In the genomic region with DNA sequence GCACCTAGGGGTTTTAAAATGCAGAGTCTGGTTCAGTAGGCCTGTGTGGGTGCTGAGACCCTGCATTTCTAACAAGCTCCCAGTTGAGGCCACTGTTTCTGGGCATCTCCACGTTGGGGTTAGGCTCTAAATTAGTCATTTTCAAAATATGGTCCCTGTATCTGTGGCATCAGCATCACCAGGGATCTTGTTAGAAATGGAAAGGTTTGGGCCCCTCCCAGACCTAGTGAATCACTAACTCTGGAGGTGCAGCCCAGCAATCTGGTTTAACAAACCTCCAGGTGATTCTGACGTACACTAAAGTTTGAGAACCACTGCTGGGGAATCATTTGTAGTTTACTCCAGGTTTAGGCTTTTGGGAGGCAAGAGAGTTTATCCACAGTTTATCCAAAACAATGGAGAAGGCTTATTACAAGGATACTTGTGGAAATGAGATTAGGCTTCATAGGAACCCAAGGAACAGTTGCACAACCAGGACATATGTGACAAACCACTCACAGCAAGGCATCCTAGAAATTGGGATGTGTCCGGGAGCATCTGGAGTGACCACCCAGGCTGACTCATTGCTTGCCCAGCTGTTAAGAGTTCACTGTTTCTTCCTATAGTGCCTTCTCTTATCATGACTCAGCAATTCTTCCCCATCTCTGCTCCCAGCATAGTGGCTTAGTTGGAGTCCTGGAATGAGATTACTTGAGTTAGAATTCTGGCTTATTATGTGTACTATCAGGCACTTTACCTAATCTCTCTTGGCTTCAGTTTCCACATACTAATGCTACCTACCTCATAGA, we compare ENCODE assay signal across 13 cellular contexts.
DNase-seq lines count a peak whose midpoint lies in the region.
"Had no signal": no experiment of that assay in that cellular context is flagged by ENCODE, and none has a peak within 500 bp of the region (broad histone marks: within the 10 kb centered on the region; RNA-seq: fewer than 3 reads in every experiment).

No MANE protein-coding gene starts in this region.

- no peak overlapping the region for H2AFZ ChIP-seq in mesenchymal stem cell (ENCODE audit: low read depth, low read length)

- no peak overlapping the region for H3K27ac ChIP-seq in mesenchymal stem cell (ENCODE audit: low read length, poor library complexity, severe bottlenecking)
- H3K27ac ChIP-seq: prostate gland had no signal

- peak overlapping the region in 1 of 2 experiments; percentile 1 for H3K18ac ChIP-seq in mesenchymal stem cell (ENCODE audit: low read depth in 1 of 2, low read length in 2 of 2)

- H2BK120ac ChIP-seq in mesenchymal stem cell (ENCODE audit: low read depth, low read length) = no peak overlapping the region

- H3K4ac ChIP-seq in mesenchymal stem cell (ENCODE audit: low read depth in 1 of 2, low read length in 2 of 2) = no peak overlapping the region

- no peak overlapping the region for H2BK5ac ChIP-seq in mesenchymal stem cell (ENCODE audit: low read depth, low read length, poor library complexity, severe bottlenecking)

- peak overlapping the region in 1 of 2 experiments; percentile 17 for H3K4me3 ChIP-seq in mesenchymal stem cell (ENCODE audit: insufficient read depth in 1 of 2, low read depth in 1 of 2, low read length in 2 of 2)
- H3K4me3 ChIP-seq: prostate gland had no signal

- no peak overlapping the region for H2AK5ac ChIP-seq in mesenchymal stem cell (ENCODE audit: low read length, severe bottlenecking)

- H3K4me1 ChIP-seq in mesenchymal stem cell (ENCODE audit: control insufficient read depth, insufficient read depth, low read depth, low read length) = no peaks in the 10 kb centered on the region
- H3K4me1 ChIP-seq: prostate gland had no signal

- peak overlapping the region; percentile 44 for H3K9ac ChIP-seq in mesenchymal stem cell (ENCODE audit: low read length)

- DNase-seq in COLO829 (ENCODE audit: low spot score) (peak; percentile 11), NCI-H69 (lab: John Stamatoyannopoulos, UW) (peak; percentile 50), epidermal melanocyte (ENCODE audit: insufficient read length, low spot score) (peak; percentile 63), mesenchymal stem cell (peak; percentile 80), NCI-H748 (lab: John Stamatoyannopoulos, UW; ENCODE audit: unreplicated experiment) (no peak), Ammon's horn (ENCODE audit: low spot score) (no peak), GM19238 (ENCODE audit: insufficient read length, low spot score) (no peak), NCI-H526 treated with DMSO at 0.1 percent for 48 hours (lab: John Stamatoyannopoulos, UW) (no peak)
- DNase-seq: activated CD4-positive, alpha-beta T cell treated with anti-CD3 and anti-CD28 coated beads, Interleukin-2, amount 50 U/mL, for 4 hours; CD4-positive, alpha-beta memory T cell; Kasumi-1; NCI-H2227 treated with DMSO at 0.1 percent for 48 hours had no signal

- H4K8ac ChIP-seq in mesenchymal stem cell (ENCODE audit: low read length) = no peak overlapping the region

- H3K14ac ChIP-seq in mesenchymal stem cell (ENCODE audit: low read length in 2 of 2) = no peak overlapping the region

- no peaks in the 10 kb centered on the region for H3K79me1 ChIP-seq in mesenchymal stem cell (replicated peaks; ENCODE audit: low read length, poor library complexity, severe bottlenecking)

- H3K9me3 ChIP-seq in mesenchymal stem cell (ENCODE audit: control insufficient read depth, low read length) = no peaks in the 10 kb centered on the region
- H3K9me3 ChIP-seq: prostate gland had no signal

- H2BK12ac ChIP-seq in mesenchymal stem cell (ENCODE audit: low read length in 2 of 2) = peak overlapping the region in 1 of 2 experiments; percentile 77

- H3K23ac ChIP-seq in mesenchymal stem cell (ENCODE audit: low read length in 2 of 2) = no peak overlapping the region

- H3K27me3 ChIP-seq in mesenchymal stem cell (ENCODE audit: control insufficient read depth in 1 of 2, insufficient read depth in 1 of 2, low read length in 2 of 2) = no peaks in the 10 kb centered on the region

- 29% methylated on average over 3 of the region's 3 CpGs for WGBS in mesenchymal stem cell

- H3K4me2 ChIP-seq in mesenchymal stem cell (ENCODE audit: low read length, poor library complexity, severe bottlenecking) = no peak overlapping the region

- H3K36me3 ChIP-seq in mesenchymal stem cell (ENCODE audit: control insufficient read depth in 1 of 2, insufficient read depth in 2 of 2, low read depth in 1 of 2, low read length in 2 of 2) = no peaks in the 10 kb centered on the region
- H3K36me3 ChIP-seq: prostate gland had no signal

- no peak overlapping the region for H4K91ac ChIP-seq in mesenchymal stem cell (ENCODE audit: low read length)

- H2BK15ac ChIP-seq in mesenchymal stem cell (ENCODE audit: low read depth, poor library complexity, severe bottlenecking) = no peak overlapping the region

Comparison
In these comparisons a context has a peak if more than half of its experiments do, and no peak if none do; other contexts are left out.
1. DNase-seq: peak in COLO829 (single experiment), NCI-H69 (single experiment), epidermal melanocyte (single experiment) and mesenchymal stem cell (single experiment); none in NCI-H748 (single experiment), Ammon's horn (single experiment), GM19238 (single experiment) and NCI-H526 treated with DMSO at 0.1 percent for 48 hours (single experiment).